8 cellular contexts compared by ENCODE assay signal in genomic region chr2:207408086-207408794, GRCh38.
DNase-seq lines count a peak whose midpoint lies in the region; ATAC-seq and TF ChIP-seq lines count a peak whose summit lies in the region.

No MANE protein-coding gene starts in this region.

- CTCF ChIA-PET in T-cell (lab: Charles Lee) = no interaction called here

- H3K27ac Mint-ChIP-seq in endothelial cell (ENCODE audit: unreplicated experiment) = no peak overlapping the region
- no peak overlapping the region for H3K27ac Mint-ChIP-seq in T-cell

- peak; percentile 72 for DNase-seq in NCI-H2227 treated with DMSO at 0.1 percent for 48 hours (lab: John Stamatoyannopoulos, UW)
- peak; percentile 37 for DNase-seq in fibroblast of mammary gland (ENCODE audit: low read depth)
- DNase-seq in endothelial cell (ENCODE audit: low spot score) = no peak
- no peak for DNase-seq in activated gamma-delta T cell treated with Interleukin-2 at 50 U/mL for 16 hours
- DNase-seq in activated CD8-positive, alpha-beta memory T cell treated with anti-CD3 and anti-CD28 coated beads, Interleukin-2, amount 50 U/mL, for 48 hours = no peak
- DNase-seq in T-cell = no peak

- TF ChIP-seq CTCF in fibroblast of mammary gland (conservative IDR thresholded peaks at IDR 0.05; ENCODE audit: control insufficient read depth, insufficient read depth, low read depth, low read length) (no peak), endothelial cell (IDR thresholded peaks at IDR 0.05; ENCODE audit: unreplicated experiment) (no peak)

- peaks cover 4% of the 10 kb centered on the region for H3K4me1 Mint-ChIP-seq in endothelial cell (ENCODE audit: unreplicated experiment)
- H3K4me1 Mint-ChIP-seq in T-cell = no peaks in the 10 kb centered on the region

- no peaks in the 10 kb centered on the region for H3K9me3 Mint-ChIP-seq in endothelial cell (ENCODE audit: unreplicated experiment)
- no peaks in the 10 kb centered on the region for H3K9me3 Mint-ChIP-seq in T-cell

- no peaks in the 10 kb centered on the region for H3K27me3 Mint-ChIP-seq in endothelial cell (ENCODE audit: unreplicated experiment)
- H3K27me3 Mint-ChIP-seq in T-cell = no peaks in the 10 kb centered on the region

- H3K36me3 Mint-ChIP-seq in endothelial cell (ENCODE audit: low read depth, unreplicated experiment) (no peaks in the 10 kb centered on the region), T-cell (peaks cover 11% of the 10 kb centered on the region)

- POLR2A ChIA-PET in T-cell (lab: Charles Lee) = interaction anchor here in 1 of 2 donors (0.6 kb wide), 1 partner anchor 37 kb away, joined by 5 read pairs; no protein-coding TSS in a partner anchor

- H3K4me3 ChIP-seq in fibroblast of mammary gland (ENCODE audit: control insufficient read depth, low read depth, low read length) = no peak overlapping the region

- H3K4me3 Mint-ChIP-seq in endothelial cell (ENCODE audit: unreplicated experiment) = no peak overlapping the region
- H3K4me3 Mint-ChIP-seq in T-cell = no peak overlapping the region

- ATAC-seq in GM18868 (IDR thresholded peaks at IDR 0.05; ENCODE audit: unreplicated experiment) (peak; percentile 96), HG03060 (IDR thresholded peaks at IDR 0.05; ENCODE audit: low read depth, unreplicated experiment) (peak; percentile 93), T-cell (replicated peaks in 1 of 4) (no peak)

Comparison
In these comparisons a context has a peak if more than half of its experiments do, and no peak if none do; other contexts are left out.
1. ATAC-seq: peak in GM18868 (single experiment) and HG03060 (single experiment); none in T-cell (0 of 4).
2. DNase-seq: peak in NCI-H2227 treated with DMSO at 0.1 percent for 48 hours (single experiment) and fibroblast of mammary gland (single experiment); none in endothelial cell (single experiment), activated gamma-delta T cell treated with Interleukin-2 at 50 U/mL for 16 hours (single experiment), activated CD8-positive, alpha-beta memory T cell treated with anti-CD3 and anti-CD28 coated beads, Interleukin-2, amount 50 U/mL, for 48 hours (single experiment) and T-cell (0 of 34).